In the genomic region with DNA sequence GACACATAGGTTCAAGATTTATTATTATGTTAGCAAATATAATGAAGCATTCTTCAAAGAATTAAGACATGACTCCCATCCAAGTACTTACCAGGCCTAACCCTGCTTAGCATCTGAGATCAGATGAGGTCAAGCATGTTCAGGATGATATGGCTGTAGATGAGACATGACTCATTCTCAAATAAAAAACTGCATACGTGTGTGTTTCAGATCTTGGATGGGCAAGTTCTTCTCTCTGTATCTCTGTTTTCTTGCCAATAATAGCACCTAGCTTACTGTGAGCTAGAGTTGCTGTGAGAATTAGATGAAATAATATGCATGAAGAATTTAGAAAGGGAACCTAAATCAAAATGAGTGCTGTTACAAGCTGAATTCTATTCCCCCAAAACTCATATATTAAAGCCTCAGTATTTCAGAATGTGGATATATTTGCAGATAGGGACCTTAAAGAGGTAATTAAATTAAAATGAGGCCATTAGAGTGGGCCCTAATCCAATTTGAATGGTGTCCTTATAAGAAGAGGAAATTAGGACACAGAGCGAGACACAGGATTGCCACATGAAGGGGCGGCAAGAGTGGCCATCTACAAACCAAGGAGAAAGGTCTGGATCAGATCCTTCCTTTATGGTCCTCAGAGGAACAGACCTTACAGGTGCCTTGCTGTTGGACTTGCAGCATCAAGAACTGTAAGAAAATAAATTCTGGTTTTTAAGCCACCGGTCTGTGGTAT, we compare ENCODE assay signal across 29 cellular contexts.
"Had no signal": no experiment of that assay in that cellular context is flagged by ENCODE, and none has a peak within 500 bp of the region (broad histone marks: within the 10 kb centered on the region; RNA-seq: fewer than 3 reads in every experiment).

No MANE protein-coding gene starts in this region.

- H3K27ac ChIP-seq: ascending aorta, breast epithelium, cardiac muscle cell, colonic mucosa had no signal

- H3K27me3 ChIP-seq: ascending aorta, breast epithelium, cardiac muscle cell, colonic mucosa had no signal

- DNase-seq: activated CD4-positive, alpha-beta memory T cell treated with anti-CD3 and anti-CD28 coated beads for 36 hours; activated CD4-positive, alpha-beta T cell treated with anti-CD3 and anti-CD28 coated beads for 36 hours; activated CD4-positive, alpha-beta T cell treated with anti-CD3 and anti-CD28 coated beads, Interleukin-2, amount 10 ng/mL, durations not matched to agents 24 days and 14 days; activated CD4-positive, CD25-positive, alpha-beta regulatory T cell; activated CD4-positive, CD25-positive, alpha-beta regulatory T cell treated with anti-CD3 and anti-CD28 coated beads, Interleukin-2, amount 50 U/mL, for 72 hours; activated CD8-positive, alpha-beta memory T cell treated with anti-CD3 and anti-CD28 coated beads, Interleukin-2, amount 10 ng/mL, durations not matched to agents 7 days and 5 days; activated CD8-positive, alpha-beta memory T cell treated with anti-CD3 and anti-CD28 coated beads, Interleukin-2, amount 50 U/mL, for 4 hours; activated CD8-positive, alpha-beta T cell treated with anti-CD3 and anti-CD28 coated beads, Interleukin-2, amount 10 ng/mL, durations not matched to agents 7 days and 5 days; activated gamma-delta T cell; activated naive CD4-positive, alpha-beta T cell; activated naive CD4-positive, alpha-beta T cell treated with anti-CD3 and anti-CD28 coated beads, Interleukin-2, amount 10 ng/mL, durations not matched to agents 7 days and 5 days; activated naive CD8-positive, alpha-beta T cell treated with anti-CD3 and anti-CD28 coated beads, Interleukin-2, amount 10 ng/mL, durations not matched to agents 7 days and 5 days; activated T-cell treated with anti-CD3 and anti-CD28 coated beads, Interleukin-2, amount 50 U/mL, for 1 hour; activated T-cell treated with anti-CD3 and anti-CD28 coated beads, Interleukin-2, amount 50 U/mL, for 48 hours; central memory CD4-positive, alpha-beta T cell; cerebellar nuclear complex; colonic mucosa; effector CD8-positive, alpha-beta T cell; foreskin fibroblast; head of caudate nucleus; T-helper 2 cell had no signal

- H3K36me3 ChIP-seq: ascending aorta, breast epithelium, cardiac muscle cell, colonic mucosa had no signal

- H3K4me1 Mint-ChIP-seq: activated CD4-positive, alpha-beta T cell treated with anti-CD3 and anti-CD28 coated beads for 36 hours; activated CD4-positive, alpha-beta T cell treated with anti-CD3 and anti-CD28 coated beads, Interleukin-2, amount 10 ng/mL, durations not matched to agents 24 days and 14 days; activated CD8-positive, alpha-beta memory T cell treated with anti-CD3 and anti-CD28 coated beads, Interleukin-2, amount 10 ng/mL, durations not matched to agents 7 days and 5 days; activated naive CD4-positive, alpha-beta T cell treated with anti-CD3 and anti-CD28 coated beads, Interleukin-2, amount 10 ng/mL, durations not matched to agents 7 days and 5 days; activated naive CD8-positive, alpha-beta T cell treated with anti-CD3 and anti-CD28 coated beads, Interleukin-2, amount 10 ng/mL, durations not matched to agents 7 days and 5 days had no signal

- H3K4me3 Mint-ChIP-seq: activated CD4-positive, alpha-beta memory T cell treated with anti-CD3 and anti-CD28 coated beads for 36 hours; activated CD4-positive, alpha-beta T cell treated with anti-CD3 and anti-CD28 coated beads for 36 hours; activated CD4-positive, alpha-beta T cell treated with anti-CD3 and anti-CD28 coated beads, Interleukin-2, amount 10 ng/mL, durations not matched to agents 24 days and 14 days; activated CD8-positive, alpha-beta memory T cell treated with anti-CD3 and anti-CD28 coated beads, Interleukin-2, amount 10 ng/mL, durations not matched to agents 7 days and 5 days; activated CD8-positive, alpha-beta T cell treated with anti-CD3 and anti-CD28 coated beads, Interleukin-2, amount 10 ng/mL, durations not matched to agents 7 days and 5 days; activated naive CD4-positive, alpha-beta T cell treated with anti-CD3 and anti-CD28 coated beads, Interleukin-2, amount 10 ng/mL, durations not matched to agents 7 days and 5 days; activated naive CD8-positive, alpha-beta T cell treated with anti-CD3 and anti-CD28 coated beads, Interleukin-2, amount 10 ng/mL, durations not matched to agents 7 days and 5 days; activated T-helper 1 cell treated with anti-CD3 and anti-CD28 coated beads, Interleukin-12 subunit alpha, Interleukin-12 subunit beta, Interleukin-2, Interleukin-4 antibody, amounts not matched to agents 30 ng/mL and 10 ng/mL and 1 ng/mL, durations not matched to agents 14 hours and 24 hours and 36 hours; brain had no signal

- H3K36me3 Mint-ChIP-seq: activated CD4-positive, alpha-beta memory T cell treated with anti-CD3 and anti-CD28 coated beads for 36 hours; activated CD8-positive, alpha-beta memory T cell treated with anti-CD3 and anti-CD28 coated beads, Interleukin-2, amount 10 ng/mL, durations not matched to agents 7 days and 5 days; activated naive CD4-positive, alpha-beta T cell treated with anti-CD3 and anti-CD28 coated beads, Interleukin-2, amount 10 ng/mL, durations not matched to agents 7 days and 5 days; activated naive CD4-positive, alpha-beta T cell treated with anti-CD3 and anti-CD28 coated beads, Interleukin-2, amount 50 U/mL, for 72 hours; activated naive CD8-positive, alpha-beta T cell treated with anti-CD3 and anti-CD28 coated beads, Interleukin-2, amount 10 ng/mL, durations not matched to agents 7 days and 5 days; brain had no signal

- H3K9me3 ChIP-seq: ascending aorta, colonic mucosa had no signal

- H3K4me1 ChIP-seq: ascending aorta, breast epithelium, colonic mucosa had no signal

- H3K27me3 Mint-ChIP-seq: activated CD4-positive, alpha-beta memory T cell treated with anti-CD3 and anti-CD28 coated beads for 36 hours; activated CD4-positive, alpha-beta T cell treated with anti-CD3 and anti-CD28 coated beads for 36 hours; activated CD4-positive, alpha-beta T cell treated with anti-CD3 and anti-CD28 coated beads, Interleukin-2, amount 10 ng/mL, durations not matched to agents 24 days and 14 days; activated CD8-positive, alpha-beta memory T cell treated with anti-CD3 and anti-CD28 coated beads, Interleukin-2, amount 10 ng/mL, durations not matched to agents 7 days and 5 days; activated naive CD4-positive, alpha-beta T cell treated with anti-CD3 and anti-CD28 coated beads, Interleukin-2, amount 10 ng/mL, durations not matched to agents 7 days and 5 days; activated naive CD8-positive, alpha-beta T cell treated with anti-CD3 and anti-CD28 coated beads, Interleukin-2, amount 10 ng/mL, durations not matched to agents 7 days and 5 days had no signal

- ATAC-seq: activated CD4-positive, alpha-beta T cell treated with anti-CD3 and anti-CD28 coated beads for 36 hours; activated CD8-positive, alpha-beta memory T cell treated with anti-CD3 and anti-CD28 coated beads, Interleukin-2, amount 10 ng/mL, durations not matched to agents 7 days and 5 days; activated CD8-positive, alpha-beta T cell treated with anti-CD3 and anti-CD28 coated beads, Interleukin-2, amount 10 ng/mL, durations not matched to agents 7 days and 5 days; activated naive CD4-positive, alpha-beta T cell treated with anti-CD3 and anti-CD28 coated beads, Interleukin-2, amount 50 U/mL, for 72 hours; esophagus mucosa had no signal

- H3K4me3 ChIP-seq: ascending aorta, breast epithelium, cardiac muscle cell, colonic mucosa had no signal

- H3K27ac Mint-ChIP-seq: activated CD4-positive, alpha-beta memory T cell treated with anti-CD3 and anti-CD28 coated beads for 36 hours; activated CD4-positive, alpha-beta T cell treated with anti-CD3 and anti-CD28 coated beads for 36 hours; activated CD4-positive, alpha-beta T cell treated with anti-CD3 and anti-CD28 coated beads, Interleukin-2, amount 10 ng/mL, durations not matched to agents 24 days and 14 days; activated CD8-positive, alpha-beta memory T cell treated with anti-CD3 and anti-CD28 coated beads, Interleukin-2, amount 10 ng/mL, durations not matched to agents 7 days and 5 days; activated CD8-positive, alpha-beta T cell treated with anti-CD3 and anti-CD28 coated beads, Interleukin-2, amount 10 ng/mL, durations not matched to agents 7 days and 5 days; activated naive CD4-positive, alpha-beta T cell treated with anti-CD3 and anti-CD28 coated beads, Interleukin-2, amount 10 ng/mL, durations not matched to agents 7 days and 5 days; activated naive CD4-positive, alpha-beta T cell treated with anti-CD3 and anti-CD28 coated beads, Interleukin-2, amount 50 U/mL, for 72 hours; activated naive CD8-positive, alpha-beta T cell treated with anti-CD3 and anti-CD28 coated beads, Interleukin-2, amount 10 ng/mL, durations not matched to agents 7 days and 5 days; activated T-helper 1 cell treated with anti-CD3 and anti-CD28 coated beads, Interleukin-12 subunit alpha, Interleukin-12 subunit beta, Interleukin-2, Interleukin-4 antibody, amounts not matched to agents 30 ng/mL and 10 ng/mL and 1 ng/mL, durations not matched to agents 14 hours and 24 hours and 36 hours; activated T-helper 2 cell treated with anti-CD3 and anti-CD28 coated beads, Interferon-gamma antibody, Interleukin-2, Interleukin-4, amounts not matched to agents 10 μg/mL and 5 μg/mL and 100 μg/mL, durations not matched to agents 14 hours and 24 hours and 36 hours had no signal

- H3K9me3 Mint-ChIP-seq: activated naive CD8-positive, alpha-beta T cell treated with anti-CD3 and anti-CD28 coated beads, Interleukin-2, amount 10 ng/mL, durations not matched to agents 7 days and 5 days; activated T-helper 2 cell treated with anti-CD3 and anti-CD28 coated beads, Interferon-gamma antibody, Interleukin-2, Interleukin-4, amounts not matched to agents 10 μg/mL and 5 μg/mL and 100 μg/mL, durations not matched to agents 14 hours and 24 hours and 36 hours had no signal
